ENCODE assay signal across 9 cellular contexts in genomic region chr4:108830509-108831244, GRCh38.
DNase-seq lines count a peak whose midpoint lies in the region; ATAC-seq and TF ChIP-seq lines count a peak whose summit lies in the region.
"Had no signal": no experiment of that assay in that cellular context is flagged by ENCODE, and none has a peak within 500 bp of the region (broad histone marks: within the 10 kb centered on the region; RNA-seq: fewer than 3 reads in every experiment).

No MANE protein-coding gene starts in this region.

- no peak overlapping the region for H3K4me3 ChIP-seq in fibroblast of pulmonary artery (replicated peaks; ENCODE audit: low read depth, low read length)

- no peak for TF ChIP-seq CTCF in fibroblast of pulmonary artery (IDR thresholded peaks at IDR 0.05; ENCODE audit: low read length, missing control alignments)

- ATAC-seq in GM21360 (IDR thresholded peaks at IDR 0.05; ENCODE audit: unreplicated experiment) (peak; percentile 77), HG02678 (IDR thresholded peaks at IDR 0.05; ENCODE audit: unreplicated experiment) (no peak)

- DNase-seq in COR-L47 (lab: John Stamatoyannopoulos, UW): peak; percentile 23
- DNase-seq in NCI-H187 treated with DMSO at 0.1 percent for 48 hours (lab: John Stamatoyannopoulos, UW): peak; percentile 23
- DNase-seq in fibroblast of pulmonary artery (ENCODE audit: low read depth): peak; percentile 57
- no peak for DNase-seq in 8988T
- no peak for DNase-seq in SKM-1 treated with dmso at 0.1 percent for 144 hours (lab: John Stamatoyannopoulos, UW; ENCODE audit: unreplicated experiment)
- DNase-seq in stimulated activated naive CD4-positive, alpha-beta T cell treated with Interleukin-2 at 50 U/mL for 16 hours (lab: John Stamatoyannopoulos, UW): no peak
- DNase-seq: activated CD4-positive, alpha-beta T cell treated with anti-CD3 and anti-CD28 coated beads, Interleukin-2, amount 50 U/mL, for 1 hour had no signal

Comparison
In these comparisons a context has a peak if more than half of its experiments do, and no peak if none do; other contexts are left out.
1. DNase-seq: peak in COR-L47 (single experiment), NCI-H187 treated with DMSO at 0.1 percent for 48 hours (single experiment) and fibroblast of pulmonary artery (single experiment); none in 8988T (single experiment), SKM-1 treated with dmso at 0.1 percent for 144 hours (single experiment) and stimulated activated naive CD4-positive, alpha-beta T cell treated with Interleukin-2 at 50 U/mL for 16 hours (single experiment).